1 cellular context compared by ENCODE assay signal in genomic region chr13:67001363-67001762, GRCh38.
TF ChIP-seq lines count a peak whose summit lies in the region.

No MANE protein-coding gene starts in this region.

TF ChIP-seq in WTC11, 78 proteins besides CTCF, POLR2A, EP300 and RAD21 (continued from another document):
- TF ChIP-seq ZMAT4 (CRISPR knock-in tag; IDR thresholded peaks at IDR 0.05), result no peak
- no peak for TF ChIP-seq ZNF138 (CRISPR knock-in tag; conservative IDR thresholded peaks at IDR 0.05)
- TF ChIP-seq, protein P1, sequence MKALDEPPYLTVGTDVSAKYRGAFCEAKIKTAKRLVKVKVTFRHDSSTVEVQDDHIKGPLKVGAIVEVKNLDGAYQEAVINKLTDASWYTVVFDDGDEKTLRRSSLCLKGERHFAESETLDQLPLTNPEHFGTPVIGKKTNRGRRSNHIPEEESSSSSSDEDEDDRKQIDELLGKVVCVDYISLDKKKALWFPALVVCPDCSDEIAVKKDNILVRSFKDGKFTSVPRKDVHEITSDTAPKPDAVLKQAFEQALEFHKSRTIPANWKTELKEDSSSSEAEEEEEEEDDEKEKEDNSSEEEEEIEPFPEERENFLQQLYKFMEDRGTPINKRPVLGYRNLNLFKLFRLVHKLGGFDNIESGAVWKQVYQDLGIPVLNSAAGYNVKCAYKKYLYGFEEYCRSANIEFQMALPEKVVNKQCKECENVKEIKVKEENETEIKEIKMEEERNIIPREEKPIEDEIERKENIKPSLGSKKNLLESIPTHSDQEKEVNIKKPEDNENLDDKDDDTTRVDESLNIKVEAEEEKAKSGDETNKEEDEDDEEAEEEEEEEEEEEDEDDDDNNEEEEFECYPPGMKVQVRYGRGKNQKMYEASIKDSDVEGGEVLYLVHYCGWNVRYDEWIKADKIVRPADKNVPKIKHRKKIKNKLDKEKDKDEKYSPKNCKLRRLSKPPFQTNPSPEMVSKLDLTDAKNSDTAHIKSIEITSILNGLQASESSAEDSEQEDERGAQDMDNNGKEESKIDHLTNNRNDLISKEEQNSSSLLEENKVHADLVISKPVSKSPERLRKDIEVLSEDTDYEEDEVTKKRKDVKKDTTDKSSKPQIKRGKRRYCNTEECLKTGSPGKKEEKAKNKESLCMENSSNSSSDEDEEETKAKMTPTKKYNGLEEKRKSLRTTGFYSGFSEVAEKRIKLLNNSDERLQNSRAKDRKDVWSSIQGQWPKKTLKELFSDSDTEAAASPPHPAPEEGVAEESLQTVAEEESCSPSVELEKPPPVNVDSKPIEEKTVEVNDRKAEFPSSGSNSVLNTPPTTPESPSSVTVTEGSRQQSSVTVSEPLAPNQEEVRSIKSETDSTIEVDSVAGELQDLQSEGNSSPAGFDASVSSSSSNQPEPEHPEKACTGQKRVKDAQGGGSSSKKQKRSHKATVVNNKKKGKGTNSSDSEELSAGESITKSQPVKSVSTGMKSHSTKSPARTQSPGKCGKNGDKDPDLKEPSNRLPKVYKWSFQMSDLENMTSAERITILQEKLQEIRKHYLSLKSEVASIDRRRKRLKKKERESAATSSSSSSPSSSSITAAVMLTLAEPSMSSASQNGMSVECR (CRISPR knock-in tag; IDR thresholded peaks at IDR 0.05; ENCODE audit: borderline replicate concordance), result no peak
